Comparison of ENCODE assay signal across 14 cellular contexts in the genomic region with DNA sequence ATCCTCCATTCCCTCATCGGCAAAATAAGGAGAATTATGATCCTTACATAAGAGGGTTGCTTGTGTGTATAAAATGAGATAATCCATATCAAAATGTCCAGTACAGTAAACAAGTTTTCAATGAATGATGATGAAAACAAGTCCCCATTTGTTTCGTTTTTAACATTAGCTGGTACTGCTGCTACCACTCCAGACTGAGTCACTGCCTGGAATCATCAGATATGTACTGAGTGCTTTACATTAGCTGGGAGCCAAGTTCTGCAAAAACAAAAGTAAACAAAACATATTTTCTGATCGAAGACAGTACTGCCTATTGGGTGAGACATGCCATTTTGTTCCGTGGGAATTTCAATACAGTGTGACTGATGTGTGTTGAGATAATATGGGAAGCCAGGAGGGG.
DNase-seq lines count a peak whose midpoint lies in the region; ATAC-seq and TF ChIP-seq lines count a peak whose summit lies in the region.
"Had no signal": no experiment of that assay in that cellular context is flagged by ENCODE, and none has a peak within 500 bp of the region (broad histone marks: within the 10 kb centered on the region; RNA-seq: fewer than 3 reads in every experiment).

No MANE protein-coding gene starts in this region.

- intact Hi-C loops in transverse colon (cut with DNase I; ENCODE audit: low total_unique reads): no loop called here
- intact Hi-C loops in stomach (cut with DNase I; ENCODE audit: low total_unique reads): no loop called here

- WGBS in hepatocyte (ENCODE audit: low lambda C conversion rate, missing lambda C conversion rate): 53% methylated on average over 4 of the region's 4 CpGs
- 20 to 24% methylated on average over 3 to 4 of the region's 4 CpGs for WGBS in transverse colon (ENCODE audit: low coverage in 1 of 2), 2 donors
- 11 to 23% (median 18%) methylated on average over 4 of the region's 4 CpGs for WGBS in stomach, 5 donors

- H2AFZ ChIP-seq in hepatocyte: no peak overlapping the region

- no peaks in the 10 kb centered on the region for H4K20me1 ChIP-seq in hepatocyte (ENCODE audit: insufficient read depth, poor library complexity, severe bottlenecking)

- peak; percentile 3 for DNase-seq in NCI-H510A treated with DMSO at 0.1 percent for 48 hours (lab: John Stamatoyannopoulos, UW)
- no peak for DNase-seq in NCI-H510A (lab: John Stamatoyannopoulos, UW)
- peak; percentile 29 for DNase-seq in astrocyte of the spinal cord (ENCODE audit: low read depth, low spot score)
- DNase-seq in hepatocyte (ENCODE audit: low spot score): peak; percentile 13
- no peak for DNase-seq in NOMO-1 treated with DMSO at 0.1 percent for 48 hours (lab: John Stamatoyannopoulos, UW; ENCODE audit: unreplicated experiment)
- DNase-seq in transverse colon: no peak
- DNase-seq in stomach: no peak
- DNase-seq: ACHN; activated T-cell treated with anti-CD3 and anti-CD28 coated beads, Interleukin-2, amount 50 U/mL, for 24 hours; NCI-H1417 treated with DMSO at 0.1 percent for 48 hours; NCI-H748 treated with DMSO at 0.1 percent for 48 hours had no signal

- no peak for TF ChIP-seq POLR2A in transverse colon (IDR thresholded peaks at IDR 0.05)
- TF ChIP-seq POLR2A in stomach (IDR thresholded peaks at IDR 0.05): no peak

- in situ Hi-C loops in astrocyte of the spinal cord (cut with HindIII; ENCODE audit: low sequenced_read_pairs) (no loop called here), transverse colon (cut with MboI; ENCODE audit: low pct_ligation_motif_present in 1 of 4, low pct_unique_long_range_greater_than_20kb in 1 of 4, low sequenced_read_pairs in 3 of 4) (no loop called here)

- H3K27me3 ChIP-seq in hepatocyte (no peaks in the 10 kb centered on the region), transverse colon (no peaks in the 10 kb centered on the region), stomach (no peaks in the 10 kb centered on the region)
- H3K27me3 ChIP-seq: ascending aorta had no signal

- H3K36me3 ChIP-seq in hepatocyte (replicated peaks; ENCODE audit: insufficient read depth, low read depth) (no peaks in the 10 kb centered on the region), transverse colon (no peaks in the 10 kb centered on the region), stomach (no peaks in the 10 kb centered on the region)
- H3K36me3 ChIP-seq: ascending aorta, SJSA1 had no signal

- H3K27ac ChIP-seq in hepatocyte (no peak overlapping the region), transverse colon (no peak overlapping the region), stomach (no peak overlapping the region)
- H3K27ac ChIP-seq: ascending aorta, SJSA1 had no signal

- H3K4me2 ChIP-seq in hepatocyte: no peak overlapping the region

- no peaks in the 10 kb centered on the region for H3K4me1 ChIP-seq in hepatocyte (ENCODE audit: insufficient read depth)
- no peaks in the 10 kb centered on the region for H3K4me1 ChIP-seq in transverse colon
- peaks cover 0 to 20% (median 3%) of the 10 kb centered on the region in 4 donors for H3K4me1 ChIP-seq in stomach
- H3K4me1 ChIP-seq: ascending aorta, SJSA1 had no signal

- TF ChIP-seq CTCF in astrocyte of the spinal cord (IDR thresholded peaks at IDR 0.05; ENCODE audit: low read depth, low read length): no peak
- TF ChIP-seq CTCF in hepatocyte (IDR thresholded peaks at IDR 0.05; ENCODE audit: poor library complexity): no peak
- no peak for TF ChIP-seq CTCF in transverse colon (IDR thresholded peaks at IDR 0.05)
- TF ChIP-seq CTCF in stomach (IDR thresholded peaks at IDR 0.05): no peak

- ATAC-seq in HG02884 (IDR thresholded peaks at IDR 0.05; ENCODE audit: unreplicated experiment): no peak

- no peaks in the 10 kb centered on the region for H3K9me2 ChIP-seq in hepatocyte (replicated peaks; ENCODE audit: insufficient read depth)

- no peaks in the 10 kb centered on the region for H3K79me2 ChIP-seq in hepatocyte

- TF ChIP-seq EP300 in transverse colon (IDR thresholded peaks at IDR 0.05; ENCODE audit: low read depth) (no peak), stomach (IDR thresholded peaks at IDR 0.05) (no peak)

- H3K4me3 ChIP-seq in astrocyte of the spinal cord (ENCODE audit: low read depth, low read length) (no peak overlapping the region), hepatocyte (no peak overlapping the region), transverse colon (no peak overlapping the region), stomach (no peak overlapping the region)
- H3K4me3 ChIP-seq: ascending aorta, SJSA1 had no signal

- H3K9me3 ChIP-seq in hepatocyte (ENCODE audit: low read depth): no peaks in the 10 kb centered on the region
- H3K9me3 ChIP-seq in transverse colon: no peaks in the 10 kb centered on the region
- H3K9me3 ChIP-seq in stomach: no peaks in the 10 kb centered on the region
- H3K9me3 ChIP-seq: ascending aorta, SJSA1 had no signal

Comparison
In these comparisons a context has a peak if more than half of its experiments do, and no peak if none do; other contexts are left out.
1. DNase-seq: peak in NCI-H510A treated with DMSO at 0.1 percent for 48 hours (single experiment), astrocyte of the spinal cord (single experiment) and hepatocyte (single experiment); none in NCI-H510A (single experiment), NOMO-1 treated with DMSO at 0.1 percent for 48 hours (single experiment), transverse colon (single experiment) and stomach (single experiment).